ENCODE assay signal across 8 cellular contexts in genomic region chrX:11758400-11759171, GRCh38. TPM values are rescaled to one million over a fixed set of nuclear protein-coding genes. Genes with fewer than 3 reads are reported as not detected.
DNase-seq lines count a peak whose midpoint lies in the region; ATAC-seq and TF ChIP-seq lines count a peak whose summit lies in the region.

No MANE protein-coding gene starts in this region.

- peaks cover 2 to 29% of the 10 kb centered on the region in 2 donors for H3K36me3 ChIP-seq in psoas muscle (ENCODE audit: insufficient read depth in 1 of 2, low read depth in 1 of 2)

- no peaks in the 10 kb centered on the region for H3K36me3 Mint-ChIP-seq in HFFc6 (ENCODE audit: low read depth)
- H3K36me3 Mint-ChIP-seq in T-helper 1 cell treated with Interleukin-12 subunit alpha and Interleukin-12 subunit beta and Interleukin-4 antibody, amounts not matched to agents 30 μg/mL and 1 μg/mL, for 36 hours (ENCODE audit: low read depth), result peaks cover 24% of the 10 kb centered on the region

- no peaks in the 10 kb centered on the region for H3K9me3 Mint-ChIP-seq in HFFc6
- no peaks in the 10 kb centered on the region for H3K9me3 Mint-ChIP-seq in T-helper 1 cell treated with Interleukin-12 subunit alpha and Interleukin-12 subunit beta and Interleukin-4 antibody, amounts not matched to agents 30 μg/mL and 1 μg/mL, for 36 hours

- H3K27ac Mint-ChIP-seq in HFFc6, result peak overlapping the region; percentile 99
- H3K27ac Mint-ChIP-seq in T-helper 1 cell treated with Interleukin-12 subunit alpha and Interleukin-12 subunit beta and Interleukin-4 antibody, amounts not matched to agents 30 μg/mL and 1 μg/mL, for 36 hours, result peak overlapping the region; percentile 98

- H3K9me3 ChIP-seq in psoas muscle, result no peaks in the 10 kb centered on the region

- TF ChIP-seq CTCF in HFFc6 (IDR thresholded peaks at IDR 0.05), result peak; percentile 88
- TF ChIP-seq CTCF in psoas muscle (IDR thresholded peaks at IDR 0.05), result peak; percentile 81

- H3K4me3 Mint-ChIP-seq in HFFc6, result peak overlapping the region; percentile 95
- peak overlapping the region; percentile 95 for H3K4me3 Mint-ChIP-seq in T-helper 1 cell treated with Interleukin-12 subunit alpha and Interleukin-12 subunit beta and Interleukin-4 antibody, amounts not matched to agents 30 μg/mL and 1 μg/mL, for 36 hours

- intact Hi-C loops in left ventricle myocardium superior (cut with micrococcal nuclease) (no loop called here), psoas muscle (cut with DNase I) (loop anchor here in 1 of 2 donors (5.0 kb wide), 1 partner anchor 36 kb away; no protein-coding TSS in a partner anchor)

- H3K27me3 ChIP-seq in psoas muscle (ENCODE audit: insufficient read depth in 3 of 3, low read length in 2 of 3), result no peaks in the 10 kb centered on the region

- 0 to 31% (median 1%) methylated on average over 20 to 66 of the region's 66 CpGs for WGBS in psoas muscle, 3 donors

- DNase-seq in HFFc6 (peak; percentile 78), NCI-H128 (lab: John Stamatoyannopoulos, UW; ENCODE audit: unreplicated experiment) (peak; percentile 50), amniotic stem cell (lab: John Stamatoyannopoulos, UW) (peak; percentile 42), left ventricle myocardium superior (peak; percentile 93), psoas muscle (peak; percentile 89 to 95), ureter (ENCODE audit: low spot score) (peak; percentile 86)

- peak; percentile 89 for ATAC-seq in left ventricle myocardium superior
- peak; percentile 85 to 86 (median 86) for ATAC-seq in psoas muscle

- H3K4me1 Mint-ChIP-seq in HFFc6 (ENCODE audit: low read depth), result peaks cover 27% of the 10 kb centered on the region
- H3K4me1 Mint-ChIP-seq in T-helper 1 cell treated with Interleukin-12 subunit alpha and Interleukin-12 subunit beta and Interleukin-4 antibody, amounts not matched to agents 30 μg/mL and 1 μg/mL, for 36 hours (ENCODE audit: low read depth), result peaks cover 36% of the 10 kb centered on the region

- H3K27ac ChIP-seq in psoas muscle, result peak overlapping the region; percentile 92

- peaks cover 9% of the 10 kb centered on the region for H3K4me1 ChIP-seq in psoas muscle

- H3K27me3 Mint-ChIP-seq in HFFc6 (ENCODE audit: insufficient read depth), result no peaks in the 10 kb centered on the region; the same call in 1 of the 2 replicates
- peaks cover 30% of the 10 kb centered on the region for H3K27me3 Mint-ChIP-seq in T-helper 1 cell treated with Interleukin-12 subunit alpha and Interleukin-12 subunit beta and Interleukin-4 antibody, amounts not matched to agents 30 μg/mL and 1 μg/mL, for 36 hours (ENCODE audit: low read depth)

- H3K4me3 ChIP-seq in GM08714 (ENCODE audit: low read length), result peak overlapping the region; percentile 78
- H3K4me3 ChIP-seq in psoas muscle, result peak overlapping the region; percentile 75

RNA-seq across cellular contexts. Expression of gene MSL3, which starts 0.5 kb away (rescaled TPM):
- 10 to 100 TPM; 17.1 to 23.2 (median 21.6) TPM for total RNA-seq in HFFc6 (2021; fragmentation: NEBNext Ultra II Directional; extraction: Animal tissue kit (Norgen Biotek cat#: 25700))
- 12.2 TPM for total RNA-seq in left ventricle myocardium superior
- total RNA-seq in psoas muscle, result 10 to 100 TPM; 19.1 to 24.4 (median 20.7) TPM
- 10 to 100 TPM; 20.9 to 52.3 (median 24.0) TPM for polyA plus RNA-seq in psoas muscle
- 22.8 TPM for total RNA-seq in ureter

Comparison
In these comparisons a context has a peak if more than half of its experiments do, and no peak if none do; other contexts are left out.
1. Peak in every context shown above with its lines: DNase-seq, ATAC-seq, H3K4me3 ChIP-seq and H3K27ac ChIP-seq.
2. DNase-seq: peak in every context shown above with its lines; median percentile 93 in left ventricle myocardium superior; 92 in psoas muscle; 86 in ureter; 78 in HFFc6; 50 in NCI-H128; 42 in amniotic stem cell.